Comparison of ENCODE assay signal across 16 cellular contexts in the genomic region with DNA sequence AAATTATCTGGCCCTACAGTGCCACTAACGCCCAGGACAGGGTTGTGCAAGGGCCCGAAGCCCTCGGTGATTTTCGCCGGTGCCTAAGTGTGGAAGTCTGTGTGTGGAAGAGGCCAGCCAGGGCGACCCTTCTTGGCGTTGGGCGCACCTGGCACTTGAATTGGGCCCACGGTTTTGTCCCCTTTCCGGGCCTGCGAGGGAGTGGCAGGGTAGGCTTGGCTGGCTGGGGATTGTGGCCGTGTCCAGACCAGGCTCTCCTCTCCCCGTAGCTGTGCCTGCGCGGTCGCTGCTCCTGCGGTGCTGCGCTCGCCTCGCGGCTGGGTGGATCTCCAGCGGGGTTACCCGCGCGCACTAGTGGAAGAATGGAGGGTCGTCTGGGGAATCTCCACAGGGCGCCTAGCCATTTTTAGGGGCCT. TPM values are rescaled to one million over a fixed set of nuclear protein-coding genes. Genes with fewer than 3 reads are reported as not detected.
DNase-seq lines count a peak whose midpoint lies in the region; ATAC-seq and TF ChIP-seq lines count a peak whose summit lies in the region.
"Had no signal": no experiment of that assay in that cellular context is flagged by ENCODE, and none has a peak within 500 bp of the region (broad histone marks: within the 10 kb centered on the region; RNA-seq: fewer than 3 reads in every experiment).

No MANE protein-coding gene starts in this region.

- intact Hi-C loops in ovary (cut with DNase I) (no loop called here), aorta (cut with DNase I) (no loop called here)

- H3K36me3 ChIP-seq in hepatocyte (replicated peaks; ENCODE audit: insufficient read depth, low read depth) = no peaks in the 10 kb centered on the region
- H3K36me3 ChIP-seq in ovary = no peaks in the 10 kb centered on the region
- H3K36me3 ChIP-seq in aorta (ENCODE audit: control insufficient read depth in 1 of 2, insufficient read depth in 2 of 2, low read length in 1 of 2) = no peaks in the 10 kb centered on the region

- no peak for TF ChIP-seq CTCF in hepatocyte (IDR thresholded peaks at IDR 0.05; ENCODE audit: poor library complexity)
- no peak for TF ChIP-seq CTCF in ovary (IDR thresholded peaks at IDR 0.05)

- H4K20me1 ChIP-seq in hepatocyte (ENCODE audit: insufficient read depth, poor library complexity, severe bottlenecking) = no peaks in the 10 kb centered on the region

- WGBS in hepatocyte (ENCODE audit: low lambda C conversion rate, missing lambda C conversion rate) = 38% methylated on average over 27 of the region's 27 CpGs
- 3 to 8% (median 7%) methylated on average over 21 to 27 of the region's 27 CpGs for WGBS in ovary, 3 donors
- WGBS in aorta, 2 donors = 3 to 6% methylated on average over 27 of the region's 27 CpGs

- no peaks in the 10 kb centered on the region for H3K79me2 ChIP-seq in hepatocyte

- H3K9me3 ChIP-seq in hepatocyte (ENCODE audit: low read depth) (no peaks in the 10 kb centered on the region), ovary (no peaks in the 10 kb centered on the region), aorta (ENCODE audit: control insufficient read depth, low read length) (peaks cover 3% of the 10 kb centered on the region)

- peak overlapping the region; percentile 76 for H3K4me2 ChIP-seq in hepatocyte

- H3K27ac ChIP-seq in hepatocyte (no peak overlapping the region), ovary (no peak overlapping the region), aorta (ENCODE audit: low read depth in 1 of 2, low read length in 2 of 2) (no peak overlapping the region)

- TF ChIP-seq POLR2A in ovary (IDR thresholded peaks at IDR 0.05) (no peak), GM18505 (IDR thresholded peaks at IDR 0.05; ENCODE audit: borderline replicate concordance, extremely low read depth, insufficient read depth, insufficient read length) (no peak)

- H3K27me3 ChIP-seq in hepatocyte (peaks cover 95% of the 10 kb centered on the region), ovary (no peaks in the 10 kb centered on the region), aorta (ENCODE audit: control insufficient read depth in 1 of 2, insufficient read depth in 2 of 2, low read length in 1 of 2) (no peaks in the 10 kb centered on the region)

- H3K9me3 Mint-ChIP-seq in stimulated activated naive CD8-positive, alpha-beta T cell treated with anti-CD3 and anti-CD28 coated beads, Interleukin-15, amount 100 ng/mL, for 72 hours = no peaks in the 10 kb centered on the region

- H3K4me3 ChIP-seq in hepatocyte (no peak overlapping the region), ovary (peak overlapping the region; percentile 18), aorta (ENCODE audit: low read length in 2 of 2) (peak overlapping the region in 1 of 2 donors; percentile 19)

- no peak for ATAC-seq in stimulated activated naive CD8-positive, alpha-beta T cell treated with anti-CD3 and anti-CD28 coated beads, Interleukin-15, amount 100 ng/mL, for 72 hours
- ATAC-seq in stimulated activated naive CD8-positive, alpha-beta T cell treated with anti-CD3 and anti-CD28 coated beads, Interleukin-15, Interleukin-2, amounts not matched to agents 100 U/mL and 50 U/mL, for 24 hours = no peak
- ATAC-seq in aorta (ENCODE audit: low FRiP score) = peak; percentile 21
- no peak for ATAC-seq in GM18505 (IDR thresholded peaks at IDR 0.05; ENCODE audit: unreplicated experiment)
- no peak for ATAC-seq in HG02623 (IDR thresholded peaks at IDR 0.05; ENCODE audit: unreplicated experiment)

- no peak for TF ChIP-seq EP300 in ovary (IDR thresholded peaks at IDR 0.05)

- no peak for DNase-seq in stimulated activated naive CD8-positive, alpha-beta T cell treated with anti-CD3 and anti-CD28 coated beads, Interleukin-15, amount 100 ng/mL, for 72 hours
- no peak for DNase-seq in stimulated activated naive CD8-positive, alpha-beta T cell treated with anti-CD3 and anti-CD28 coated beads, Interleukin-15, Interleukin-2, amounts not matched to agents 100 U/mL and 50 U/mL, for 24 hours
- DNase-seq in hepatocyte (ENCODE audit: low spot score) = no peak
- DNase-seq in ovary = no peak
- no peak for DNase-seq in aorta
- DNase-seq in NK-92 treated with Interleukin-12 subunit alpha and Interleukin-12 subunit beta, amount 100 ng/mL, for 24 hours (lab: John Stamatoyannopoulos, UW) = no peak
- DNase-seq: activated effector memory CD4-positive, alpha-beta T cell treated with Interleukin-2 at 50 U/mL for 16 hours; cerebellar nuclear complex; EL; head of caudate nucleus; NCI-H1417 had no signal

- peak overlapping the region in 1 of 2 donors; percentile 68 for H3K27ac Mint-ChIP-seq in stimulated activated naive CD8-positive, alpha-beta T cell treated with anti-CD3 and anti-CD28 coated beads, Interleukin-15, amount 100 ng/mL, for 72 hours

- H3K27me3 Mint-ChIP-seq in stimulated activated naive CD8-positive, alpha-beta T cell treated with anti-CD3 and anti-CD28 coated beads, Interleukin-15, amount 100 ng/mL, for 72 hours = peaks cover 84% of the 10 kb centered on the region

- H3K4me3 Mint-ChIP-seq in stimulated activated naive CD8-positive, alpha-beta T cell treated with anti-CD3 and anti-CD28 coated beads, Interleukin-15, amount 100 ng/mL, for 72 hours = peak overlapping the region; percentile 40 to 50

- no peaks in the 10 kb centered on the region for H3K4me1 ChIP-seq in hepatocyte (ENCODE audit: insufficient read depth)
- H3K4me1 ChIP-seq in ovary (ENCODE audit: insufficient read depth) = peaks cover 3% of the 10 kb centered on the region
- no peaks in the 10 kb centered on the region for H3K4me1 ChIP-seq in aorta (ENCODE audit: control insufficient read depth in 1 of 2, insufficient read depth in 2 of 2, low read length in 2 of 2)

- no peaks in the 10 kb centered on the region for H3K9me2 ChIP-seq in hepatocyte (replicated peaks; ENCODE audit: insufficient read depth)

- peaks cover 29% of the 10 kb centered on the region for H3K4me1 Mint-ChIP-seq in stimulated activated naive CD8-positive, alpha-beta T cell treated with anti-CD3 and anti-CD28 coated beads, Interleukin-15, amount 100 ng/mL, for 72 hours

- peak overlapping the region; percentile 49 for H2AFZ ChIP-seq in hepatocyte

RNA-seq across cellular contexts. Expression of a gene that starts 16.2 kb away (rescaled TPM):
- total RNA-seq in hepatocyte (3.5 and 3.7 TPM in 2 replicates), ovary (not detected), aorta (not detected)
- polyA plus RNA-seq in hepatocyte (1.3 and 1.7 TPM in 2 replicates), ovary (not detected), aorta (not detected)
- total RNA-seq: myocyte had no signal
- polyA plus RNA-seq: AG04450 had no signal

RNA-seq across cellular contexts. Expression of a gene that starts 24.9 kb away (rescaled TPM):
- total RNA-seq in hepatocyte = 33.9 and 37.2 TPM in 2 replicates
- polyA plus RNA-seq in hepatocyte = 19.3 and 24.7 TPM in 2 replicates
- not detected for total RNA-seq in ovary
- not detected for polyA plus RNA-seq in ovary
- not detected for total RNA-seq in aorta
- polyA plus RNA-seq in aorta = not detected
- total RNA-seq: myocyte had no signal
- polyA plus RNA-seq: AG04450 had no signal

RNA-seq across cellular contexts. Expression of a gene that starts 32.0 kb away (rescaled TPM):
- total RNA-seq in hepatocyte (17.9 and 29.0 TPM in 2 replicates), ovary (not detected), aorta (not detected)
- polyA plus RNA-seq in hepatocyte (3.1 and 3.3 TPM in 2 replicates), ovary (not detected), aorta (not detected)
- total RNA-seq: myocyte had no signal
- polyA plus RNA-seq: AG04450 had no signal

RNA-seq across cellular contexts. Expression of a gene that starts 39.5 kb away (rescaled TPM):
- total RNA-seq in hepatocyte (5.7 and 6.3 TPM in 2 replicates), ovary (1 to 10 TPM in 2 of 7 donors, under 1 TPM in 1, not detected in 4; 0.61 to 1.3 (median 1.1) TPM), aorta (under 1 TPM in 1 of 2 donors, not detected in 1; 0.29 TPM)
- polyA plus RNA-seq in hepatocyte (9.9 and 11.5 TPM in 2 replicates), ovary (under 1 TPM; 0.07 to 0.48 TPM), aorta (not detected)
- total RNA-seq: HT-29, myocyte had no signal
- polyA plus RNA-seq: AG04450 had no signal

RNA-seq across cellular contexts. Expression of a gene that starts 49.0 kb away (rescaled TPM):
- 8.5 and 11.7 TPM in 2 replicates for total RNA-seq in hepatocyte
- polyA plus RNA-seq in hepatocyte = 5.1 and 9.9 TPM in 2 replicates
- total RNA-seq in ovary = 1 to 10 TPM in 4 of 7 donors, under 1 TPM in 3; 0.38 to 3.2 (median 1.0) TPM
- polyA plus RNA-seq in ovary = 1 to 10 TPM; 1.1 to 8.1 TPM
- 1 to 10 TPM in 1 of 2 donors, not detected in 1; 1.4 TPM for total RNA-seq in aorta
- polyA plus RNA-seq in aorta = not detected
- total RNA-seq: HT-29, myocyte had no signal
- polyA plus RNA-seq: AG04450 had no signal

Comparison
In these comparisons a context has a peak if more than half of its experiments do, and no peak if none do; other contexts are left out.
1. RNA of a gene that starts 24.9 kb away (total RNA-seq): 33.9 to 37.2 TPM in hepatocyte; not detected in ovary and not detected in aorta; every median in the first group is over 10 times any median in the second.
2. RNA of a gene that starts 32.0 kb away (total RNA-seq): 17.9 to 29.0 TPM in hepatocyte; not detected in ovary and not detected in aorta; every median in the first group is over 10 times any median in the second.